ENCODE assay signal across 26 cellular contexts in genomic region chr6:112665114-112665513, GRCh38.
DNase-seq lines count a peak whose midpoint lies in the region; ATAC-seq, FAIRE-seq and TF ChIP-seq lines count a peak whose summit lies in the region.
"Had no signal": no experiment of that assay in that cellular context is flagged by ENCODE, and none has a peak within 500 bp of the region (broad histone marks: within the 10 kb centered on the region; RNA-seq: fewer than 3 reads in every experiment).

No MANE protein-coding gene starts in this region.

- no peaks in the 10 kb centered on the region for H3K79me2 ChIP-seq in SK-N-SH (ENCODE audit: insufficient read depth)
- no peaks in the 10 kb centered on the region for H3K79me2 ChIP-seq in smooth muscle cell (ENCODE audit: low read depth)

- H3K36me3 ChIP-seq in SK-N-SH (replicated peaks in 1 of 2; ENCODE audit: control insufficient read depth in 1 of 2, insufficient read depth in 2 of 2, low read length in 1 of 2) (no peaks in the 10 kb centered on the region), smooth muscle cell (ENCODE audit: low read depth) (no peaks in the 10 kb centered on the region)
- H3K36me3 ChIP-seq: vagina had no signal

- no peaks in the 10 kb centered on the region for H4K20me1 ChIP-seq in SK-N-SH (ENCODE audit: insufficient read depth)
- no peaks in the 10 kb centered on the region for H4K20me1 ChIP-seq in smooth muscle cell (ENCODE audit: low read depth)

- peak overlapping the region in 1 of 2 experiments; percentile 90; a peak in 2 of 4 replicates for H3K27ac ChIP-seq in SK-N-SH (ENCODE audit: low read depth in 2 of 2, low read length in 1 of 2)
- peak overlapping the region; percentile 63 for H3K27ac ChIP-seq in smooth muscle cell (ENCODE audit: low read depth)
- H3K27ac ChIP-seq: RWPE1, SK-N-MC, vagina, VCaP had no signal

- no peaks in the 10 kb centered on the region for H3K27me3 ChIP-seq in SK-N-SH (ENCODE audit: insufficient read depth)
- H3K27me3 ChIP-seq in smooth muscle cell (ENCODE audit: low read depth), result no peaks in the 10 kb centered on the region
- H3K27me3 ChIP-seq: vagina had no signal

- peaks cover 0 to 7% of the 10 kb centered on the region in 2 experiments; a peak in 2 of 4 replicates for H3K4me1 ChIP-seq in SK-N-SH (ENCODE audit: control insufficient read depth in 1 of 2, insufficient read depth in 2 of 2, low read depth in 1 of 2, low read length in 1 of 2)
- no peaks in the 10 kb centered on the region for H3K4me1 ChIP-seq in smooth muscle cell (ENCODE audit: low read depth)
- H3K4me1 ChIP-seq: vagina had no signal

- no peak for FAIRE-seq in D721Med (lab: Jason Lieb, UNC)

- H2AFZ ChIP-seq in SK-N-SH (ENCODE audit: low read depth), result peak overlapping the region; percentile 44; the same call in 1 of the 2 replicates
- H2AFZ ChIP-seq in smooth muscle cell (ENCODE audit: low read depth), result peak overlapping the region; percentile 1

- CTCF ChIA-PET in SK-N-SH (lab: Yijun Ruan, JAX), result no interaction called here

- H3K9me2 ChIP-seq in SK-N-SH, result no peaks in the 10 kb centered on the region

- H3K9me3 ChIP-seq in SK-N-SH (peaks cover 4% of the 10 kb centered on the region; the same call in 1 of the 2 replicates), smooth muscle cell (replicated peaks; ENCODE audit: low read depth) (no peaks in the 10 kb centered on the region)
- H3K9me3 ChIP-seq: vagina had no signal

- no peak for TF ChIP-seq CTCF in SK-N-SH (IDR thresholded peaks at IDR 0.05)
- TF ChIP-seq CTCF in fibroblast of pulmonary artery (IDR thresholded peaks at IDR 0.05; ENCODE audit: low read length, missing control alignments), result no peak
- no peak for TF ChIP-seq CTCF in smooth muscle cell (IDR thresholded peaks at IDR 0.05; ENCODE audit: borderline replicate concordance, insufficient read depth, poor library complexity, severe bottlenecking)
- TF ChIP-seq CTCF in D721Med (IDR thresholded peaks at IDR 0.05; ENCODE audit: insufficient read depth, missing control alignments), result no peak

- TF ChIP-seq RAD21 in SK-N-SH (IDR thresholded peaks at IDR 0.05; ENCODE audit: low read length), result no peak

- no peaks in the 10 kb centered on the region for H3F3A ChIP-seq in SK-N-SH (replicated peaks; ENCODE audit: insufficient read depth)
- peaks cover 3% of the 10 kb centered on the region for H3F3A ChIP-seq in smooth muscle cell (ENCODE audit: low read depth)

- H3K4me3 ChIP-seq in SK-N-SH (ENCODE audit: low read depth in 2 of 2, low read length in 1 of 2), result no peak overlapping the region
- no peak overlapping the region for H3K4me3 ChIP-seq in fibroblast of pulmonary artery (replicated peaks; ENCODE audit: low read depth, low read length)
- H3K4me3 ChIP-seq in smooth muscle cell, result no peak overlapping the region
- H3K4me3 ChIP-seq: SK-N-MC, vagina had no signal

- H3K9ac ChIP-seq in SK-N-SH (peak overlapping the region; percentile 56; the same call in 1 of the 2 replicates), smooth muscle cell (ENCODE audit: low read depth) (peak overlapping the region; percentile 36)

- peak in 1 of 2 experiments; percentile 49; a peak in 1 of 4 replicates for TF ChIP-seq EP300 in SK-N-SH (IDR thresholded peaks at IDR 0.05; ENCODE audit: borderline replicate concordance in 1 of 2, low read depth in 1 of 2, low read length in 1 of 2)

- DNase-seq in EL (peak; percentile 75), SK-N-SH (no peak), fibroblast of pulmonary artery (ENCODE audit: low read depth) (peak; percentile 67), smooth muscle cell (lab: John Stamatoyannopoulos, UW; ENCODE audit: unreplicated experiment) (no peak), D721Med (ENCODE audit: insufficient read length, low spot score) (no peak)
- DNase-seq in activated CD4-positive, alpha-beta T cell treated with anti-CD3 and anti-CD28 coated beads for 1 hour, result no peak
- DNase-seq: activated CD4-positive, alpha-beta T cell treated with anti-CD3 and anti-CD28 coated beads, Interleukin-2, amount 50 U/mL, for 1 hour; activated naive CD4-positive, alpha-beta T cell treated with anti-CD3 and anti-CD28 coated beads, Interleukin-2, amount 10 ng/mL, durations not matched to agents 7 days and 5 days; amygdala; CD8-positive, alpha-beta memory T cell; DMS153; GF-D8; head of caudate nucleus; left colon; naive B cell; NCI-H1092 treated with DMSO at 0.1 percent for 48 hours; NCI-H187 treated with DMSO at 0.1 percent for 48 hours; NCI-H526 treated with DMSO at 0.1 percent for 48 hours; occipital lobe; stimulated activated CD4-positive, alpha-beta T cell treated with anti-CD3 and anti-CD28 coated beads, Interleukin-4, amount 100 ng/mL, for 1 hour had no signal

- POLR2A ChIA-PET in SK-N-SH (lab: Yijun Ruan, JAX), result no interaction called here

- ATAC-seq in HG03354 (IDR thresholded peaks at IDR 0.05; ENCODE audit: poor library complexity, severe bottlenecking, unreplicated experiment), result no peak
- ATAC-seq: left colon; stimulated activated memory B cell treated with anti-CD40 and anti-IgM and Interleukin-4, amounts not matched to agents 10 μg/mL and 1 μg/mL and 100 μg/mL, for 72 hours had no signal

- 50% methylated on average over 2 of the region's 2 CpGs for WGBS in SK-N-SH (ENCODE audit: low lambda C conversion rate)
- 34% methylated on average over 2 of the region's 2 CpGs for WGBS in smooth muscle cell (ENCODE audit: low lambda C conversion rate)

- H3K4me2 ChIP-seq in SK-N-SH (peak overlapping the region; percentile 45; the same call in 1 of the 2 replicates), smooth muscle cell (peak overlapping the region; percentile 7)

TF ChIP-seq in SK-N-SH, 30 proteins besides CTCF, POLR2A, EP300 and RAD21:
- TF ChIP-seq JUND (IDR thresholded peaks at IDR 0.05) (peak; percentile 58), USF1 (IDR thresholded peaks at IDR 0.05; ENCODE audit: borderline replicate concordance, low read depth) (peak; percentile 66; the same call in 1 of the 2 replicates), REST (IDR thresholded peaks at IDR 0.05; ENCODE audit: low read depth, low read length) (no peak), NRF1 (IDR thresholded peaks at IDR 0.05; ENCODE audit: low read depth, low read length) (no peak), PBX3 (IDR thresholded peaks at IDR 0.05) (peak; percentile 81), TEAD4 (IDR thresholded peaks at IDR 0.05; ENCODE audit: borderline replicate concordance, insufficient read depth) (no peak; the same call in 1 of the 2 replicates), RXRA (IDR thresholded peaks at IDR 0.05; ENCODE audit: borderline replicate concordance, low read depth) (no peak), FOSL2 (IDR thresholded peaks at IDR 0.05; ENCODE audit: borderline replicate concordance, low read depth) (peak; percentile 65; the same call in 1 of the 2 replicates), EZH2phosphoT487 (IDR thresholded peaks at IDR 0.05; ENCODE audit: borderline replicate concordance, low read depth) (no peak), TCF12 (IDR thresholded peaks at IDR 0.05) (peak; percentile 83), NFIC (IDR thresholded peaks at IDR 0.05; ENCODE audit: borderline replicate concordance) (peak; percentile 13), MAX (IDR thresholded peaks at IDR 0.05; ENCODE audit: low read depth) (0 out of 2 replicates have a peak, but pooled peaks have one; percentile 41)

Comparison
In these comparisons a context has a peak if more than half of its experiments do, and no peak if none do; other contexts are left out.
1. DNase-seq: peak in EL (single experiment) and fibroblast of pulmonary artery (single experiment); none in SK-N-SH (single experiment), smooth muscle cell (single experiment), activated CD4-positive, alpha-beta T cell treated with anti-CD3 and anti-CD28 coated beads for 1 hour (single experiment) and D721Med (single experiment).